Comparison of ENCODE assay signal across 14 cellular contexts in the genomic region with DNA sequence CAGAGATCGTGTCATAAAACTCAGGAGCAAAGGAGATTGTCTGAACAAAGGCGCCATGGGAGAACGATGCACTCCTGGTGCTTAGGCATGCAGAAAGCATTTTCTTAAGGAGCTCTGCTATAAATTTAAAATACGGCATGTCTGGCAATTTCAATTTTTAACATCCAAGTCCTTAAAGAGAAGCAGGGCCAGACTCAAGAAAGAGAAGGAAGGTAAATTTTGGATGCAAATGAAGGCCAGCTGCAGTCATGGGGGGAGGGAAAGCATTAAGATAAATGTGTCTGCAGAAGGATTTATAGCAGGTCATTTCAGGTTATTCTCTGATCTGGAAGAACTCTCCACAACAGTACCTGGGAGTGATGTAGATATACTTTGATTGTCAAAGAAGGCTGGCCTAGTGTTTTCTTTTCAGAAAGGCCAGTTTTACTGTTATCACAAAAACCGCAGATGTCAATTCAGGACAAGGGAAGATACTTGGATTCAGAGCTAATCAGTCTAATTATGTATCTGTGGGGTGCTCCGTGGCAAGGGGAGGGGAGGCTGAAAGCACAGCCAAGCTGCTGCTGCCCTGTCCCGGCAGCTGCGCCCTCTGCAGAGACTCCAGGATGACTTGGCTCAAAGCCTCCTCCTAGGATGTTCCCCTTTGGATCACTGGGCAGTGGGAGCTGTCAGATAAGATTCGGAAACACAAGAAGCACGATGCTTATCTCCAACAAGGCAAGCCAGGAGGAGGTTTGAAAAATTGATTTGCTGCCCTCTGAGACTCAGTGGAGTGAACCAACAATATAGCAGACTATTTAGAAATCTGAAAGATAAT.
"Had no signal": no experiment of that assay in that cellular context is flagged by ENCODE, and none has a peak within 500 bp of the region (broad histone marks: within the 10 kb centered on the region; RNA-seq: fewer than 3 reads in every experiment).

No MANE protein-coding gene starts in this region.

- ATAC-seq: gastrocnemius medialis; stimulated activated naive CD8-positive, alpha-beta T cell treated with anti-CD3 and anti-CD28 coated beads, Interleukin-15, amount 100 ng/mL, for 72 hours had no signal

- DNase-seq: activated CD4-positive, alpha-beta T cell treated with anti-CD3 and anti-CD28 coated beads, Interleukin-2, amount 50 U/mL, for 1 hour; activated naive CD4-positive, alpha-beta T cell treated with anti-CD3 and anti-CD28 coated beads, Interleukin-2, amount 50 U/mL, for 16 hours; activated T-cell treated with anti-CD3 and anti-CD28 coated beads, Interleukin-2, amount 50 U/mL, for 1 hour; central memory CD4-positive, alpha-beta T cell; effector memory CD4-positive, alpha-beta T cell; gastrocnemius medialis; kidney; naive B cell; stimulated activated CD4-positive, alpha-beta T cell treated with anti-CD3 and anti-CD28 coated beads, Interleukin-15, amount 100 ng/mL, for 24 hours; stimulated activated CD4-positive, alpha-beta T cell treated with anti-CD3 and anti-CD28 coated beads, Interleukin-4, amount 100 ng/mL, for 24 hours; stimulated activated naive CD8-positive, alpha-beta T cell treated with anti-CD3 and anti-CD28 coated beads, Interleukin-15, amount 100 ng/mL, for 72 hours; T-helper 2 cell had no signal

- H3K4me1 Mint-ChIP-seq: naive B cell; stimulated activated naive CD8-positive, alpha-beta T cell treated with anti-CD3 and anti-CD28 coated beads, Interleukin-15, amount 100 ng/mL, for 72 hours had no signal

- H3K4me3 ChIP-seq: gastrocnemius medialis, vagina had no signal

- H3K27me3 ChIP-seq: gastrocnemius medialis, vagina had no signal

- H3K4me3 Mint-ChIP-seq: naive B cell; stimulated activated naive CD8-positive, alpha-beta T cell treated with anti-CD3 and anti-CD28 coated beads, Interleukin-15, amount 100 ng/mL, for 72 hours had no signal

- H3K36me3 ChIP-seq: gastrocnemius medialis, vagina had no signal

- H3K27me3 Mint-ChIP-seq: naive B cell; stimulated activated naive CD8-positive, alpha-beta T cell treated with anti-CD3 and anti-CD28 coated beads, Interleukin-15, amount 100 ng/mL, for 72 hours had no signal

- H3K27ac ChIP-seq: epithelial cell of prostate, gastrocnemius medialis, vagina had no signal

- H3K4me1 ChIP-seq: gastrocnemius medialis, vagina had no signal

- H3K9me3 ChIP-seq: gastrocnemius medialis, vagina had no signal

- H3K36me3 Mint-ChIP-seq: naive B cell had no signal

- H3K27ac Mint-ChIP-seq: naive B cell; stimulated activated naive CD8-positive, alpha-beta T cell treated with anti-CD3 and anti-CD28 coated beads, Interleukin-15, amount 100 ng/mL, for 72 hours had no signal
